Comparison of ENCODE assay signal across 13 cellular contexts in the genomic region with DNA sequence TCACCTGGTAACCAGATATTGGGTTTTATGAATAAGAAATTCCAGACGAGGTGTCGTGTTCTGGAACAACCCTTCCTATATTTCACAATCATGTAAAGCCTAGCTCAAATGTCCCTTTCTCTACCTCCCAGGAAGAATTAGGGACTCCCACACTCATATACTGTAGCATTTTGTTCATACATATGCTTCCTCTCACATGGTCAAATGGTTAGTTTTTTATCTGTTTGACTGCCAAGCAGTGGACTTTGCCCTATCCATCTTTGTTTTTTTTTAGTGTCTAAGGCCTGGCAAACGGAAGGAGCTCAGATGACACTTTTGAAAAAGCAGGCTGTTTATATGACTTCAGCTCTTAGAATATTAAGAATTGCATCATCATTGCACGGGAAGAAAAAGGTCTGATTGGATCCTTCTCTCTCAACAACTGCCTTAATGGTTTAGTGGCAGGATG.
DNase-seq lines count a peak whose midpoint lies in the region; TF ChIP-seq lines count a peak whose summit lies in the region.
"Had no signal": no experiment of that assay in that cellular context is flagged by ENCODE, and none has a peak within 500 bp of the region (broad histone marks: within the 10 kb centered on the region; RNA-seq: fewer than 3 reads in every experiment).

No MANE protein-coding gene starts in this region.

- peak overlapping the region; percentile 32 for H3K27ac Mint-ChIP-seq in mesothelial cell of epicardium
- H3K27ac Mint-ChIP-seq in CD8-positive, alpha-beta memory T cell = no peak overlapping the region
- H3K27ac Mint-ChIP-seq: activated T-helper 1 cell treated with anti-CD3 and anti-CD28 coated beads, Interleukin-12 subunit alpha, Interleukin-12 subunit beta, Interleukin-2, Interleukin-4 antibody, amounts not matched to agents 30 ng/mL and 10 ng/mL and 1 ng/mL, durations not matched to agents 14 hours and 24 hours and 36 hours had no signal

- POLR2A ChIA-PET in CD8-positive, alpha-beta memory T cell (lab: Charles Lee) = interaction anchor here (0.6 kb wide), 1 partner anchor 79 kb away, joined by 4 read pairs; no protein-coding TSS in a partner anchor

- no peak overlapping the region for H3K4me3 Mint-ChIP-seq in mesothelial cell of epicardium
- no peak overlapping the region for H3K4me3 Mint-ChIP-seq in CD8-positive, alpha-beta memory T cell
- H3K4me3 Mint-ChIP-seq: activated T-helper 1 cell treated with anti-CD3 and anti-CD28 coated beads, Interleukin-12 subunit alpha, Interleukin-12 subunit beta, Interleukin-2, Interleukin-4 antibody, amounts not matched to agents 30 ng/mL and 10 ng/mL and 1 ng/mL, durations not matched to agents 14 hours and 24 hours and 36 hours had no signal

- H3K9me3 ChIP-seq in CD8-positive, alpha-beta memory T cell (ENCODE audit: low read length) = no peaks in the 10 kb centered on the region
- H3K9me3 ChIP-seq in vagina = no peaks in the 10 kb centered on the region
- H3K9me3 ChIP-seq: BE2C, suprapubic skin had no signal

- peaks cover 6% of the 10 kb centered on the region for H3K4me1 ChIP-seq in CD8-positive, alpha-beta memory T cell (ENCODE audit: insufficient read depth, low read length)
- H3K4me1 ChIP-seq in vagina = peaks cover 30% of the 10 kb centered on the region

- intact Hi-C loops in vagina (cut with DNase I) = no loop called here

- H3K27me3 ChIP-seq in CD8-positive, alpha-beta memory T cell (ENCODE audit: insufficient read depth, low read length, poor library complexity, severe bottlenecking) = no peaks in the 10 kb centered on the region
- no peaks in the 10 kb centered on the region for H3K27me3 ChIP-seq in vagina
- H3K27me3 ChIP-seq: BE2C, suprapubic skin had no signal

- no peak for TF ChIP-seq POLR2A in vagina (IDR thresholded peaks at IDR 0.05)

- no peak overlapping the region for H3K27ac ChIP-seq in CD8-positive, alpha-beta memory T cell (ENCODE audit: low read depth, low read length)
- H3K27ac ChIP-seq in vagina = no peak overlapping the region
- H3K27ac ChIP-seq: suprapubic skin had no signal

- no peak overlapping the region for H3K4me3 ChIP-seq in cardiac fibroblast (replicated peaks in 1 of 2; ENCODE audit: low read depth in 2 of 2, low read length in 2 of 2)
- no peak overlapping the region for H3K4me3 ChIP-seq in CD8-positive, alpha-beta memory T cell (ENCODE audit: low read length)
- no peak overlapping the region for H3K4me3 ChIP-seq in vagina
- H3K4me3 ChIP-seq: suprapubic skin had no signal

- peaks cover 24% of the 10 kb centered on the region for H3K9me3 Mint-ChIP-seq in mesothelial cell of epicardium
- H3K9me3 Mint-ChIP-seq in CD8-positive, alpha-beta memory T cell = peaks cover 0 to 3% (median 0%) of the 10 kb centered on the region in 5 donors

- CTCF ChIA-PET in CD8-positive, alpha-beta memory T cell (lab: Charles Lee) = interaction anchor here (1.7 kb wide), 1 partner anchor 13 kb away, joined by 3 read pairs; no protein-coding TSS in a partner anchor

- H3K4me1 Mint-ChIP-seq in mesothelial cell of epicardium = peaks cover 41% of the 10 kb centered on the region
- H3K4me1 Mint-ChIP-seq in CD8-positive, alpha-beta memory T cell = peaks cover 28 to 54% (median 51%) of the 10 kb centered on the region in 3 donors

- DNase-seq in DMS53 (lab: John Stamatoyannopoulos, UW) (peak; percentile 90), NCI-H2107 treated with DMSO at 0.1 percent for 48 hours (lab: John Stamatoyannopoulos, UW; ENCODE audit: unreplicated experiment) (peak; percentile 99), cardiac fibroblast (ENCODE audit: low read depth in 2 of 2) (peak; percentile 38 to 40), mesothelial cell of epicardium (ENCODE audit: low spot score in 2 of 2, unreplicated experiment in 2 of 2) (no peak), RKO (ENCODE audit: low spot score) (no peak), vagina (ENCODE audit: extremely low spot score in 2 of 2) (no peak), NCI-H226 (no peak)
- DNase-seq in CD8-positive, alpha-beta memory T cell = no peak
- DNase-seq: BE2C, NCI-H1930, posterior cingulate gyrus had no signal

- TF ChIP-seq CTCF in cardiac fibroblast (IDR thresholded peaks at IDR 0.05; ENCODE audit: low read depth, low read length) (no peak), mesothelial cell of epicardium (IDR thresholded peaks at IDR 0.05; ENCODE audit: unreplicated experiment) (no peak), vagina (IDR thresholded peaks at IDR 0.05) (no peak)

- peaks cover 14% of the 10 kb centered on the region for H3K36me3 Mint-ChIP-seq in mesothelial cell of epicardium
- H3K36me3 Mint-ChIP-seq in CD8-positive, alpha-beta memory T cell = peaks cover 0 to 10% (median 0%) of the 10 kb centered on the region in 3 donors

- H3K36me3 ChIP-seq in CD8-positive, alpha-beta memory T cell (ENCODE audit: insufficient read depth, low read length) = no peaks in the 10 kb centered on the region
- H3K36me3 ChIP-seq in vagina = no peaks in the 10 kb centered on the region
- H3K36me3 ChIP-seq: BE2C, suprapubic skin had no signal

- no peaks in the 10 kb centered on the region for H3K27me3 Mint-ChIP-seq in mesothelial cell of epicardium (ENCODE audit: low read depth)
- no peaks in the 10 kb centered on the region for H3K27me3 Mint-ChIP-seq in CD8-positive, alpha-beta memory T cell

Comparison
In these comparisons a context has a peak if more than half of its experiments do, and no peak if none do; other contexts are left out.
1. DNase-seq: peak in DMS53 (single experiment), NCI-H2107 treated with DMSO at 0.1 percent for 48 hours (single experiment) and cardiac fibroblast (2 of 2); none in mesothelial cell of epicardium (0 of 2), RKO (single experiment), CD8-positive, alpha-beta memory T cell (0 of 5), vagina (0 of 2) and NCI-H226 (single experiment).